ENCODE assay signal across 8 cellular contexts in the genomic region with DNA sequence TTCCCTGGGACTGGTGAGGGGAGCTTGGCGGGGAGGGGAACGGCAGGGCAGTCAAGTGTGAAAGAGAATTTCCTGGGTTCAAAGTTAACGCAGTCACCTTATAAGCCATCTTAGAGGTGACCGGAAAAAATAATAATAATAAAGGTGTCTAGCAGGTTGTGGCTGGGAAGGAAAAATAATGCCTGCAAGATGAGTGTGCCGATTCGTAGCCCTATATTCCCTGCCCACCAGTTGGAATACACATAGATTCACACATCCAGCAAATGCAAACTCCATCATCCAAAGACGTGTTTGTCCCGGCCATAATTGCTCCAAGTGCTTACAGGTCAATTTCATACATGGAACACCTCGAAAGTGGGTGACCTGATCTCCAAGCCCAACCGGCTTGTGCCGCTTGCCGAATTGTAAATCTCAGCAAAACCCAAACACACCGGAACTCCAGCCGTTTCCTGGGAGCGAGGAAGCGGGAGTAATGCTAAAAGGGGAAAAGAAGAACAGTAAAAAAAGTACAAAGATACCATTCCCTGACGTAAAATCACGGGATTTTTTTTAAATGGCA. TPM values are rescaled to one million over a fixed set of nuclear protein-coding genes. Genes with fewer than 3 reads are reported as not detected.
DNase-seq lines count a peak whose midpoint lies in the region; ATAC-seq and TF ChIP-seq lines count a peak whose summit lies in the region.

No MANE protein-coding gene starts in this region.

- peaks cover 17% of the 10 kb centered on the region for H3K27me3 ChIP-seq in lower lobe of right lung (ENCODE audit: low read depth)

- peak overlapping the region; percentile 77 for H3K4me3 ChIP-seq in lower lobe of right lung

- DNase-seq in stimulated activated naive CD8-positive, alpha-beta T cell treated with anti-CD3 and anti-CD28 coated beads, Interleukin-15, amount 100 ng/mL, for 72 hours, result no peak
- DNase-seq in lower lobe of right lung (no peak), GM19238 (ENCODE audit: insufficient read length, low spot score) (no peak), NOMO-1 treated with dmso at 0.1 percent for 144 hours (lab: John Stamatoyannopoulos, UW; ENCODE audit: unreplicated experiment) (no peak)

- intact Hi-C loops in lower lobe of right lung (cut with DNase I), result no loop called here

- H3K36me3 Mint-ChIP-seq in stimulated activated naive CD8-positive, alpha-beta T cell treated with anti-CD3 and anti-CD28 coated beads, Interleukin-15, Interleukin-2, amounts not matched to agents 100 ng/mL and 50 ng/mL, for 24 hours (ENCODE audit: low read depth), result peaks cover 3% of the 10 kb centered on the region
- H3K36me3 Mint-ChIP-seq in brain, result peaks cover 10% of the 10 kb centered on the region

- ATAC-seq in stimulated activated naive CD8-positive, alpha-beta T cell treated with anti-CD3 and anti-CD28 coated beads, Interleukin-15, amount 100 ng/mL, for 72 hours, result no peak
- ATAC-seq in lower lobe of right lung (no peak), HG02678 (IDR thresholded peaks at IDR 0.05; ENCODE audit: unreplicated experiment) (no peak), HG03378 (IDR thresholded peaks at IDR 0.05; ENCODE audit: unreplicated experiment) (no peak)

- peaks cover 21% of the 10 kb centered on the region for H3K4me1 Mint-ChIP-seq in stimulated activated naive CD8-positive, alpha-beta T cell treated with anti-CD3 and anti-CD28 coated beads, Interleukin-15, Interleukin-2, amounts not matched to agents 100 ng/mL and 50 ng/mL, for 24 hours (ENCODE audit: low read depth)
- H3K4me1 Mint-ChIP-seq in stimulated activated naive CD8-positive, alpha-beta T cell treated with anti-CD3 and anti-CD28 coated beads, Interleukin-15, amount 100 ng/mL, for 72 hours, result peaks cover 11% of the 10 kb centered on the region
- H3K4me1 Mint-ChIP-seq in brain, result peaks cover 32% of the 10 kb centered on the region

- H3K36me3 ChIP-seq in lower lobe of right lung, result no peaks in the 10 kb centered on the region

- H3K9me3 Mint-ChIP-seq in stimulated activated naive CD8-positive, alpha-beta T cell treated with anti-CD3 and anti-CD28 coated beads, Interleukin-15, Interleukin-2, amounts not matched to agents 100 ng/mL and 50 ng/mL, for 24 hours, result no peaks in the 10 kb centered on the region
- H3K9me3 Mint-ChIP-seq in stimulated activated naive CD8-positive, alpha-beta T cell treated with anti-CD3 and anti-CD28 coated beads, Interleukin-15, amount 100 ng/mL, for 72 hours, result no peaks in the 10 kb centered on the region
- H3K9me3 Mint-ChIP-seq in brain, result peaks cover 0 to 12% (median 6%) of the 10 kb centered on the region in 5 experiments

- H3K4me3 Mint-ChIP-seq in stimulated activated naive CD8-positive, alpha-beta T cell treated with anti-CD3 and anti-CD28 coated beads, Interleukin-15, Interleukin-2, amounts not matched to agents 100 ng/mL and 50 ng/mL, for 24 hours, result peak overlapping the region; percentile 3
- peak overlapping the region in 1 of 2 donors; percentile 35 for H3K4me3 Mint-ChIP-seq in stimulated activated naive CD8-positive, alpha-beta T cell treated with anti-CD3 and anti-CD28 coated beads, Interleukin-15, amount 100 ng/mL, for 72 hours
- H3K4me3 Mint-ChIP-seq in brain, result peak overlapping the region; percentile 95 to 100 (median 99)

- peaks cover 69% of the 10 kb centered on the region for H3K27me3 Mint-ChIP-seq in stimulated activated naive CD8-positive, alpha-beta T cell treated with anti-CD3 and anti-CD28 coated beads, Interleukin-15, Interleukin-2, amounts not matched to agents 100 ng/mL and 50 ng/mL, for 24 hours
- H3K27me3 Mint-ChIP-seq in stimulated activated naive CD8-positive, alpha-beta T cell treated with anti-CD3 and anti-CD28 coated beads, Interleukin-15, amount 100 ng/mL, for 72 hours, result peaks cover 77% of the 10 kb centered on the region
- H3K27me3 Mint-ChIP-seq in brain, result peaks cover 25% of the 10 kb centered on the region

- H3K27ac Mint-ChIP-seq in stimulated activated naive CD8-positive, alpha-beta T cell treated with anti-CD3 and anti-CD28 coated beads, Interleukin-15, Interleukin-2, amounts not matched to agents 100 ng/mL and 50 ng/mL, for 24 hours, result no peak overlapping the region
- peak overlapping the region in 1 of 2 donors; percentile 34 for H3K27ac Mint-ChIP-seq in stimulated activated naive CD8-positive, alpha-beta T cell treated with anti-CD3 and anti-CD28 coated beads, Interleukin-15, amount 100 ng/mL, for 72 hours
- peak overlapping the region; percentile 96 to 99 (median 98) for H3K27ac Mint-ChIP-seq in brain

- peaks cover 5% of the 10 kb centered on the region for H3K9me3 ChIP-seq in lower lobe of right lung

- peak overlapping the region; percentile 81 for H3K27ac ChIP-seq in lower lobe of right lung

- TF ChIP-seq CTCF in brain (conservative IDR thresholded peaks at IDR 0.05) (no peak), lower lobe of right lung (IDR thresholded peaks at IDR 0.05) (no peak)

- H3K4me1 ChIP-seq in lower lobe of right lung, result peaks cover 6% of the 10 kb centered on the region

RNA-seq across cellular contexts. Expression of gene FAT1, which starts 1.3 kb away (rescaled TPM):
- 16.9 TPM for polyA plus RNA-seq in brain (ENCODE audit: insufficient read depth, low read depth, low replicate concordance)
- total RNA-seq in lower lobe of right lung, result 106 TPM
